Comparison of ENCODE assay signal across 8 cellular contexts in genomic region chr1:161139765-161140164, GRCh38.
DNase-seq lines count a peak whose midpoint lies in the region; ATAC-seq and TF ChIP-seq lines count a peak whose summit lies in the region.

No MANE protein-coding gene starts in this region.

- peak; percentile 52 for TF ChIP-seq CTCF in AG09309 (IDR thresholded peaks at IDR 0.05; ENCODE audit: control insufficient read depth, insufficient read depth, low read depth, low read length, missing control alignments)

- no peak for DNase-seq in AG09309 (ENCODE audit: low read depth)
- DNase-seq in GM03348 (ENCODE audit: low spot score) = peak; percentile 64
- peak; percentile 56 for DNase-seq in NCI-H69 (lab: John Stamatoyannopoulos, UW)
- peak; percentile 51 for DNase-seq in astrocyte of the hippocampus (ENCODE audit: low read depth, low spot score)
- DNase-seq in kidney glomerular epithelial cell (lab: John Stamatoyannopoulos, UW) = peak; percentile 17
- DNase-seq in putamen (ENCODE audit: low spot score) = no peak

- no peak overlapping the region for H3K4me3 ChIP-seq in AG09309 (ENCODE audit: control insufficient read depth, low read depth, low read length)

- ATAC-seq in GM21360 (IDR thresholded peaks at IDR 0.05; ENCODE audit: unreplicated experiment) (no peak), HG03342 (IDR thresholded peaks at IDR 0.05; ENCODE audit: unreplicated experiment) (no peak)

Comparison
In these comparisons a context has a peak if more than half of its experiments do, and no peak if none do; other contexts are left out.
1. DNase-seq: peak in GM03348 (single experiment), NCI-H69 (single experiment), astrocyte of the hippocampus (single experiment) and kidney glomerular epithelial cell (single experiment); none in AG09309 (single experiment) and putamen (single experiment).